14 cellular contexts compared by ENCODE assay signal in the genomic region with DNA sequence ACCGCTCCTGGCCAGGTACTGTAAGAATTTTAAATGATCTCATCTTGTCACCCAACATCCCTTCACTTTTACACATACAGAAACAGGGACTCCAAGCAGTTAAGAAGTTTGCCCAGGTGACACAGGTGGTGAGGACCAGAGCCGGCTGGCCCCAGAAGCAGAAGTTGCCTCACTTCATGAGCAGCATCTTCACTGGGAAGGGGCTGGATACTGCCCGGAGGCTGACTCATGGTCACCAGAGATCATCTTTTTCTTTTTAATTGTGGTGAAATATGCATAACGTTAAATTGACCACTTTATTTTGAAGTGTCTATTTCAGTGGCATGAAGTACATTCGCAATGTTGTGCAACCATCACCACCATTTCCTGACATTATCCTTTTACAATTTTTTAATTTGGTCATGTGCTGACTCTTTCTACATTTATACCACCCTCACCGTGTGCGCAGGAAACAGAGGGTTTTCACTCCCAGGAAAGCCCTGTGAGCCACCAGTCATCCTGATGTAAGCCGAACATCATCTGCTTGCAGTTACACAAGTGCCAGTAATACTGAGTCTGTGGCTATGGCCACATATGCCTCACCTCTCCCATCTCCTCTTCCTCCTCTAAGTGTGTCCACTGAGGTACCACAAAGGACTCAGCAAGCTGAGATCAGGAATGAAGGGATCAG. TPM values are rescaled to one million over a fixed set of nuclear protein-coding genes. Genes with fewer than 3 reads are reported as not detected.
DNase-seq lines count a peak whose midpoint lies in the region; ATAC-seq and TF ChIP-seq lines count a peak whose summit lies in the region.
"Had no signal": no experiment of that assay in that cellular context is flagged by ENCODE, and none has a peak within 500 bp of the region (broad histone marks: within the 10 kb centered on the region; RNA-seq: fewer than 3 reads in every experiment).

No MANE protein-coding gene starts in this region.

- no peaks in the 10 kb centered on the region for H3K79me1 ChIP-seq in neuronal stem cell (ENCODE audit: low read depth, low read length)

- peak overlapping the region; percentile 29 for H2BK5ac ChIP-seq in neuronal stem cell (ENCODE audit: low read length)

- no peak overlapping the region for H2AK5ac ChIP-seq in neuronal stem cell (ENCODE audit: low read depth, low read length)

- H4K91ac ChIP-seq in neuronal stem cell (ENCODE audit: low read depth, low read length, poor library complexity) = no peak overlapping the region

- no peak overlapping the region for H3K23ac ChIP-seq in neuronal stem cell (ENCODE audit: low read depth, low read length, poor library complexity)

- no peak overlapping the region for H2BK12ac ChIP-seq in neuronal stem cell (ENCODE audit: low read length)

- WGBS in neuronal stem cell (ENCODE audit: extremely low coverage in 2 of 2, insufficient read length in 2 of 2, insufficient replicate concordance in 1 of 2), 2 donors = no CpG with 5 or more reads among the region's 8 CpGs
- WGBS in psoas muscle, 3 donors = 75 to 82% (median 76%) methylated on average over 8 of the region's 8 CpGs

- DNase-seq in CD1c-positive myeloid dendritic cell (ENCODE audit: extremely low spot score) = peak; percentile 21
- peak; percentile 43 for DNase-seq in KG1 (lab: John Stamatoyannopoulos, UW)
- DNase-seq in adipocyte (ENCODE audit: low read depth) = peak; percentile 38
- DNase-seq in neuronal stem cell (ENCODE audit: low spot score) = no peak
- no peak for DNase-seq in psoas muscle
- no peak for DNase-seq in OCI-M1 (lab: John Stamatoyannopoulos, UW)
- no peak for DNase-seq in GOT3 (lab: John Stamatoyannopoulos, UW)
- no peak for DNase-seq in DMS 273 (lab: John Stamatoyannopoulos, UW; ENCODE audit: unreplicated experiment)
- DNase-seq: activated CD8-positive, alpha-beta memory T cell treated with anti-CD3 and anti-CD28 coated beads for 24 hours; COR-L47; naive B cell; NCI-H1930; stimulated activated naive B cell treated with anti-CD40 and anti-IgM and Interleukin-4, amounts not matched to agents 10 μg/mL and 1 μg/mL and 100 μg/mL, for 72 hours; T-cell had no signal

- H3K9me3 ChIP-seq in adipocyte (ENCODE audit: control insufficient read depth, low read length) (peaks cover 12% of the 10 kb centered on the region), neuronal stem cell (replicated peaks in 1 of 2; ENCODE audit: control insufficient read depth in 2 of 2, insufficient read depth in 1 of 2, low read depth in 1 of 2, low read length in 2 of 2) (peaks cover 6 to 14% of the 10 kb centered on the region in 2 donors), psoas muscle (no peaks in the 10 kb centered on the region)

- H2AFZ ChIP-seq in neuronal stem cell (ENCODE audit: low read length) = no peak overlapping the region

- no peak overlapping the region for H3K4me2 ChIP-seq in neuronal stem cell (ENCODE audit: insufficient read depth, low read length, poor library complexity, severe bottlenecking)

- H3K9ac ChIP-seq in adipocyte (ENCODE audit: low read length) (no peak overlapping the region), neuronal stem cell (ENCODE audit: low read depth, low read length, poor library complexity) (no peak overlapping the region)

- H3K4me3 ChIP-seq in adipocyte (ENCODE audit: low read length) = no peak overlapping the region
- no peak overlapping the region for H3K4me3 ChIP-seq in neuronal stem cell (ENCODE audit: low read length in 2 of 2)
- H3K4me3 ChIP-seq in psoas muscle = no peak overlapping the region

- no peak overlapping the region for H3K4ac ChIP-seq in neuronal stem cell (ENCODE audit: low read length)

- H3K27ac ChIP-seq in neuronal stem cell (replicated peaks; ENCODE audit: low read length) = no peak overlapping the region
- H3K27ac ChIP-seq in psoas muscle = no peak overlapping the region

- intact Hi-C loops in psoas muscle (cut with DNase I) = no loop called here

- H3K4me1 ChIP-seq in adipocyte (ENCODE audit: control insufficient read depth, insufficient read depth, low read length) = no peaks in the 10 kb centered on the region
- H3K4me1 ChIP-seq in neuronal stem cell (ENCODE audit: control insufficient read depth in 2 of 2, insufficient read depth in 1 of 2, low read depth in 1 of 2, low read length in 2 of 2) = no peaks in the 10 kb centered on the region
- H3K4me1 ChIP-seq in psoas muscle = peaks cover 5% of the 10 kb centered on the region

- no peak overlapping the region for H4K8ac ChIP-seq in neuronal stem cell (ENCODE audit: low read depth, low read length)

- H3K27me3 ChIP-seq in adipocyte (replicated peaks; ENCODE audit: control insufficient read depth, insufficient read depth, low read length) (no peaks in the 10 kb centered on the region), neuronal stem cell (ENCODE audit: control insufficient read depth in 3 of 3, insufficient read depth in 3 of 3, low read depth in 1 of 3, low read length in 3 of 3) (no peaks in the 10 kb centered on the region), psoas muscle (ENCODE audit: insufficient read depth in 3 of 3, low read length in 2 of 3) (no peaks in the 10 kb centered on the region)

- TF ChIP-seq CTCF in psoas muscle (IDR thresholded peaks at IDR 0.05) = no peak

- no peak overlapping the region for H3K14ac ChIP-seq in neuronal stem cell (ENCODE audit: low read length)

- no peak overlapping the region for H3K18ac ChIP-seq in neuronal stem cell (ENCODE audit: low read length)

- no peak overlapping the region for H2BK15ac ChIP-seq in neuronal stem cell (ENCODE audit: low read length)

- H3K36me3 ChIP-seq in adipocyte (ENCODE audit: control insufficient read depth, insufficient read depth, low read length, severe bottlenecking) (no peaks in the 10 kb centered on the region), neuronal stem cell (replicated peaks in 1 of 2; ENCODE audit: control insufficient read depth in 2 of 2, insufficient read depth in 2 of 2, low read length in 2 of 2) (no peaks in the 10 kb centered on the region), psoas muscle (ENCODE audit: insufficient read depth in 1 of 2, low read depth in 1 of 2) (no peaks in the 10 kb centered on the region)

- no peak overlapping the region for H2BK120ac ChIP-seq in neuronal stem cell (ENCODE audit: low read depth, low read length)

- ATAC-seq in psoas muscle = no peak
- ATAC-seq: stimulated activated naive B cell treated with anti-CD40 and anti-IgM and Interleukin-4, amounts not matched to agents 10 μg/mL and 1 μg/mL and 100 μg/mL, for 72 hours; T-cell had no signal

RNA-seq across cellular contexts. Expression of gene ABHD17C, which starts 51.7 kb away (rescaled TPM):
- 13.5 TPM for polyA plus RNA-seq in neuronal stem cell (2013, experiment 1 of 2)
- polyA plus RNA-seq in neuronal stem cell (2013, experiment 2 of 2) = 12.9 TPM
- 1 to 10 TPM; 1.1 to 2.9 (median 2.1) TPM for total RNA-seq in psoas muscle
- polyA plus RNA-seq in psoas muscle = 1 to 10 TPM; 1.5 to 3.7 (median 3.3) TPM

Comparison
In these comparisons a context has a peak if more than half of its experiments do, and no peak if none do; other contexts are left out.
1. DNase-seq: peak in CD1c-positive myeloid dendritic cell (single experiment), KG1 (single experiment) and adipocyte (single experiment); none in neuronal stem cell (single experiment), psoas muscle (0 of 2), OCI-M1 (single experiment), GOT3 (single experiment) and DMS 273 (single experiment).